Comparison of ENCODE assay signal across 31 cellular contexts in genomic region chrX:107752714-107753113, GRCh38. TPM values are rescaled to one million over a fixed set of nuclear protein-coding genes. Genes with fewer than 3 reads are reported as not detected.
"Had no signal": no experiment of that assay in that cellular context is flagged by ENCODE, and none has a peak within 500 bp of the region (broad histone marks: within the 10 kb centered on the region; RNA-seq: fewer than 3 reads in every experiment).

No MANE protein-coding gene starts in this region.

- H3K27me3 Mint-ChIP-seq: activated B cell treated with CpG ODN at 0.5 μM for 24 hours; activated CD8-positive, alpha-beta memory T cell treated with anti-CD3 and anti-CD28 coated beads, Interleukin-2, amount 10 ng/mL, durations not matched to agents 7 days and 5 days; activated naive CD8-positive, alpha-beta T cell; stimulated activated memory B cell treated with anti-CD40 and anti-IgM and Interleukin-4, amounts not matched to agents 10 μg/mL and 1 μg/mL and 100 μg/mL, for 72 hours; stimulated activated naive CD8-positive, alpha-beta T cell treated with anti-CD3 and anti-CD28 coated beads, Interleukin-15, amount 100 ng/mL, for 72 hours had no signal

- H3K4me3 Mint-ChIP-seq: activated B cell treated with CpG ODN at 0.5 μM for 24 hours; activated CD8-positive, alpha-beta memory T cell treated with anti-CD3 and anti-CD28 coated beads, Interleukin-2, amount 10 ng/mL, durations not matched to agents 7 days and 5 days; activated CD8-positive, alpha-beta T cell treated with anti-CD3 and anti-CD28 coated beads, Interleukin-2, amount 10 ng/mL, durations not matched to agents 7 days and 5 days; activated naive CD8-positive, alpha-beta T cell; brain; natural killer cell; stimulated activated memory B cell treated with anti-CD40 and anti-IgM and Interleukin-4, amounts not matched to agents 10 μg/mL and 1 μg/mL and 100 μg/mL, for 72 hours; stimulated activated naive CD8-positive, alpha-beta T cell treated with anti-CD3 and anti-CD28 coated beads, Interleukin-15, amount 100 ng/mL, for 72 hours; T-helper 2 cell treated with Interferon-gamma antibody and Interleukin-4, amounts not matched to agents 5 μg/mL and 100 μg/mL, for 36 hours had no signal

- H3K4me2 ChIP-seq: smooth muscle cell had no signal

- H3K4me1 Mint-ChIP-seq: activated B cell treated with CpG ODN at 0.5 μM for 24 hours; stimulated activated memory B cell treated with anti-CD40 and anti-IgM and Interleukin-4, amounts not matched to agents 10 μg/mL and 1 μg/mL and 100 μg/mL, for 72 hours had no signal

- H3K27ac ChIP-seq: left lung, tibial artery had no signal

- H3K9me3 ChIP-seq: left lung, tibial artery had no signal

- DNase-seq: activated B cell treated with CpG ODN at 0.5 μM for 24 hours; activated CD4-positive, alpha-beta T cell treated with anti-CD3 and anti-CD28 coated beads, Interleukin-2, amount 50 U/mL, for 1 hour; activated CD8-positive, alpha-beta memory T cell treated with anti-CD3 and anti-CD28 coated beads, Interleukin-2, amount 10 ng/mL, durations not matched to agents 7 days and 5 days; activated CD8-positive, alpha-beta T cell treated with anti-CD3 and anti-CD28 coated beads, Interleukin-2, amount 10 ng/mL, durations not matched to agents 7 days and 5 days; activated effector memory CD4-positive, alpha-beta T cell treated with Interleukin-2 at 50 U/mL for 16 hours; activated naive CD4-positive, alpha-beta T cell treated with Interleukin-2 at 50 U/mL for 16 hours; central memory CD4-positive, alpha-beta T cell; dermis blood vessel endothelial cell; effector CD8-positive, alpha-beta T cell; kidney glomerular epithelial cell; left lung; mesendoderm; natural killer cell; retina; stimulated activated CD4-positive, alpha-beta T cell treated with anti-CD3 and anti-CD28 coated beads, Interleukin-1b, Interleukin-23, amount 100 ng/mL, for 48 hours; stimulated activated CD4-positive, alpha-beta T cell treated with anti-CD3 and anti-CD28 coated beads, Interleukin-4, amount 100 ng/mL, for 4 hours; stimulated activated CD8-positive, alpha-beta memory T cell treated with anti-CD3 and anti-CD28 coated beads, Interleukin-4, amount 100 ng/mL, for 48 hours; stimulated activated naive CD8-positive, alpha-beta T cell treated with anti-CD3 and anti-CD28 coated beads, Interleukin-15, amount 100 ng/mL, for 72 hours; T-helper 1 cell; tibial artery had no signal

- ATAC-seq: activated CD8-positive, alpha-beta memory T cell treated with anti-CD3 and anti-CD28 coated beads, Interleukin-2, amount 10 ng/mL, durations not matched to agents 7 days and 5 days; activated CD8-positive, alpha-beta T cell treated with anti-CD3 and anti-CD28 coated beads, Interleukin-2, amount 10 ng/mL, durations not matched to agents 7 days and 5 days; left lung; natural killer cell; stimulated activated memory B cell treated with anti-CD40 and anti-IgM and Interleukin-4, amounts not matched to agents 10 μg/mL and 1 μg/mL and 100 μg/mL, for 72 hours; stimulated activated naive CD8-positive, alpha-beta T cell treated with anti-CD3 and anti-CD28 coated beads, Interleukin-15, amount 100 ng/mL, for 72 hours had no signal

- H3K9me3 Mint-ChIP-seq: activated B cell treated with CpG ODN at 0.5 μM for 24 hours; natural killer cell; stimulated activated memory B cell treated with anti-CD40 and anti-IgM and Interleukin-4, amounts not matched to agents 10 μg/mL and 1 μg/mL and 100 μg/mL, for 72 hours; stimulated activated naive CD8-positive, alpha-beta T cell treated with anti-CD3 and anti-CD28 coated beads, Interleukin-15, amount 100 ng/mL, for 72 hours; T-helper 2 cell treated with Interferon-gamma antibody and Interleukin-4, amounts not matched to agents 5 μg/mL and 100 μg/mL, for 36 hours had no signal

- H3K36me3 Mint-ChIP-seq: activated CD8-positive, alpha-beta memory T cell treated with anti-CD3 and anti-CD28 coated beads, Interleukin-2, amount 10 ng/mL, durations not matched to agents 7 days and 5 days; activated naive CD8-positive, alpha-beta T cell; brain; natural killer cell; stimulated activated memory B cell treated with anti-CD40 and anti-IgM and Interleukin-4, amounts not matched to agents 10 μg/mL and 1 μg/mL and 100 μg/mL, for 72 hours had no signal

- H3K27me3 ChIP-seq: left lung, tibial artery had no signal

- H3K4me3 ChIP-seq: left lung, lung, smooth muscle cell, tibial artery had no signal

- H3K36me3 ChIP-seq: left lung, tibial artery had no signal

- H3K27ac Mint-ChIP-seq: activated B cell treated with CpG ODN at 0.5 μM for 24 hours; activated CD8-positive, alpha-beta memory T cell treated with anti-CD3 and anti-CD28 coated beads, Interleukin-2, amount 10 ng/mL, durations not matched to agents 7 days and 5 days; activated CD8-positive, alpha-beta T cell treated with anti-CD3 and anti-CD28 coated beads, Interleukin-2, amount 10 ng/mL, durations not matched to agents 7 days and 5 days; activated naive CD8-positive, alpha-beta T cell; natural killer cell; progenitor cell of endocrine pancreas; stimulated activated memory B cell treated with anti-CD40 and anti-IgM and Interleukin-4, amounts not matched to agents 10 μg/mL and 1 μg/mL and 100 μg/mL, for 72 hours; stimulated activated naive CD8-positive, alpha-beta T cell treated with anti-CD3 and anti-CD28 coated beads, Interleukin-15, amount 100 ng/mL, for 72 hours; T-helper 2 cell treated with Interferon-gamma antibody and Interleukin-4, amounts not matched to agents 5 μg/mL and 100 μg/mL, for 36 hours had no signal

RNA-seq across cellular contexts. Expression of gene NCBP2L, which starts 24.8 kb away (rescaled TPM):
- total RNA-seq: activated B cell treated with CpG ODN at 0.5 μM for 24 hours; activated CD8-positive, alpha-beta memory T cell treated with anti-CD3 and anti-CD28 coated beads, Interleukin-2, amount 10 ng/mL, durations not matched to agents 7 days and 5 days; activated CD8-positive, alpha-beta T cell treated with anti-CD3 and anti-CD28 coated beads, Interleukin-2, amount 10 ng/mL, durations not matched to agents 7 days and 5 days; aorta; dermis blood vessel endothelial cell; epithelial cell of proximal tubule; left lung; osteoblast; progenitor cell of endocrine pancreas; smooth muscle cell; ureter had no signal
- polyA plus RNA-seq: aorta, smooth muscle cell had no signal
